8 cellular contexts compared by ENCODE assay signal in genomic region chr9:78118742-78119473, GRCh38.
A peak's percentile ranks its signal among the peaks of the same experiment; 100 is the strongest.
DNase-seq lines count a peak whose midpoint lies in the region; ATAC-seq and TF ChIP-seq lines count a peak whose summit lies in the region.

No MANE protein-coding gene starts in this region.

- H3K27ac ChIP-seq in SJCRH30 (no peak overlapping the region), prostate gland (no peak overlapping the region)

- TF ChIP-seq CTCF in lower leg skin (IDR thresholded peaks at IDR 0.05) (no peak), prostate gland (IDR thresholded peaks at IDR 0.05) (no peak)

- POLR2A ChIA-PET in naive thymus-derived CD8-positive, alpha-beta T cell (lab: Charles Lee): interaction anchor here (0.9 to 2.4 kb wide), 7 partner anchors 10 to 141 kb away, joined by 3 to 11 read pairs (median 4); partner anchors contain the start of gene GNAQ

- H3K9me3 ChIP-seq in SJCRH30 (replicated peaks) (no peaks in the 10 kb centered on the region), prostate gland (no peaks in the 10 kb centered on the region)

- peak overlapping the region; percentile 92 for H3K27ac Mint-ChIP-seq in activated naive CD4-positive, alpha-beta T cell treated with anti-CD3 and anti-CD28 coated beads, Interleukin-2, amount 10 ng/mL, durations not matched to agents 7 days and 5 days
- H3K27ac Mint-ChIP-seq in T-helper 1 cell treated with Interleukin-12 subunit alpha and Interleukin-12 subunit beta and Interleukin-4 antibody, amounts not matched to agents 30 μg/mL and 1 μg/mL, for 36 hours: peak overlapping the region; percentile 92
- H3K27ac Mint-ChIP-seq in naive thymus-derived CD8-positive, alpha-beta T cell: peak overlapping the region; percentile 81 to 92 (median 85)

- H3K27me3 Mint-ChIP-seq in activated naive CD4-positive, alpha-beta T cell treated with anti-CD3 and anti-CD28 coated beads, Interleukin-2, amount 10 ng/mL, durations not matched to agents 7 days and 5 days: peaks cover 5% of the 10 kb centered on the region
- H3K27me3 Mint-ChIP-seq in T-helper 1 cell treated with Interleukin-12 subunit alpha and Interleukin-12 subunit beta and Interleukin-4 antibody, amounts not matched to agents 30 μg/mL and 1 μg/mL, for 36 hours (ENCODE audit: low read depth): no peaks in the 10 kb centered on the region
- H3K27me3 Mint-ChIP-seq in naive thymus-derived CD8-positive, alpha-beta T cell: peaks cover 0 to 2% (median 0%) of the 10 kb centered on the region in 5 donors

- H3K4me1 ChIP-seq in SJCRH30 (no peaks in the 10 kb centered on the region), prostate gland (replicated peaks) (no peaks in the 10 kb centered on the region)

- 28 to 37% methylated on average over 2 of the region's 2 CpGs for WGBS in lower leg skin, 2 donors
- WGBS in prostate gland: 71% methylated on average over 2 of the region's 2 CpGs

- intact Hi-C loops in lower leg skin (cut with DNase I; ENCODE audit: low total_unique reads) (loop anchor here (10.0 kb wide), 1 partner anchor 64 kb away; no protein-coding TSS in a partner anchor), prostate gland (cut with DNase I) (no loop called here)

- H3K4me3 ChIP-seq in SJCRH30 (no peak overlapping the region), lower leg skin (ENCODE audit: low read depth, poor library complexity, severe bottlenecking) (no peak overlapping the region), prostate gland (no peak overlapping the region)

- H3K36me3 Mint-ChIP-seq in activated naive CD4-positive, alpha-beta T cell treated with anti-CD3 and anti-CD28 coated beads, Interleukin-2, amount 10 ng/mL, durations not matched to agents 7 days and 5 days: peaks cover 4% of the 10 kb centered on the region
- H3K36me3 Mint-ChIP-seq in T-helper 1 cell treated with Interleukin-12 subunit alpha and Interleukin-12 subunit beta and Interleukin-4 antibody, amounts not matched to agents 30 μg/mL and 1 μg/mL, for 36 hours (ENCODE audit: low read depth): peaks cover 3% of the 10 kb centered on the region
- no peaks in the 10 kb centered on the region for H3K36me3 Mint-ChIP-seq in naive thymus-derived CD8-positive, alpha-beta T cell

- H3K9me3 Mint-ChIP-seq in activated naive CD4-positive, alpha-beta T cell treated with anti-CD3 and anti-CD28 coated beads, Interleukin-2, amount 10 ng/mL, durations not matched to agents 7 days and 5 days: no peaks in the 10 kb centered on the region
- no peaks in the 10 kb centered on the region for H3K9me3 Mint-ChIP-seq in T-helper 1 cell treated with Interleukin-12 subunit alpha and Interleukin-12 subunit beta and Interleukin-4 antibody, amounts not matched to agents 30 μg/mL and 1 μg/mL, for 36 hours
- no peaks in the 10 kb centered on the region for H3K9me3 Mint-ChIP-seq in naive thymus-derived CD8-positive, alpha-beta T cell

- H3K4me3 Mint-ChIP-seq in activated naive CD4-positive, alpha-beta T cell treated with anti-CD3 and anti-CD28 coated beads, Interleukin-2, amount 10 ng/mL, durations not matched to agents 7 days and 5 days: peak overlapping the region; percentile 58
- H3K4me3 Mint-ChIP-seq in T-helper 1 cell treated with Interleukin-12 subunit alpha and Interleukin-12 subunit beta and Interleukin-4 antibody, amounts not matched to agents 30 μg/mL and 1 μg/mL, for 36 hours: peak overlapping the region; percentile 70
- peak overlapping the region; percentile 19 to 86 (median 73) for H3K4me3 Mint-ChIP-seq in naive thymus-derived CD8-positive, alpha-beta T cell

- H3K4me1 Mint-ChIP-seq in activated naive CD4-positive, alpha-beta T cell treated with anti-CD3 and anti-CD28 coated beads, Interleukin-2, amount 10 ng/mL, durations not matched to agents 7 days and 5 days: peaks cover 38% of the 10 kb centered on the region
- H3K4me1 Mint-ChIP-seq in T-helper 1 cell treated with Interleukin-12 subunit alpha and Interleukin-12 subunit beta and Interleukin-4 antibody, amounts not matched to agents 30 μg/mL and 1 μg/mL, for 36 hours (ENCODE audit: low read depth): peaks cover 24% of the 10 kb centered on the region
- H3K4me1 Mint-ChIP-seq in naive thymus-derived CD8-positive, alpha-beta T cell: peaks cover 21 to 44% (median 38%) of the 10 kb centered on the region in 4 donors

- no peak for TF ChIP-seq POLR2A in lower leg skin (IDR thresholded peaks at IDR 0.05)
- TF ChIP-seq POLR2A in prostate gland (IDR thresholded peaks at IDR 0.05): no peak

- H3K27me3 ChIP-seq in SJCRH30 (0 out of 2 replicates have a peak, but pooled peaks cover 5% of the 10 kb centered on the region), prostate gland (replicated peaks; ENCODE audit: insufficient read depth) (no peaks in the 10 kb centered on the region)

- DNase-seq in activated naive CD4-positive, alpha-beta T cell treated with anti-CD3 and anti-CD28 coated beads, Interleukin-2, amount 10 ng/mL, durations not matched to agents 7 days and 5 days: no peak
- DNase-seq in activated naive CD4-positive, alpha-beta T cell (lab: John Stamatoyannopoulos, UW): no peak
- DNase-seq in naive thymus-derived CD8-positive, alpha-beta T cell: peak in 4 of 10 donors; percentile 19 to 62 (median 38)
- DNase-seq in SJCRH30 (no peak), lower leg skin (ENCODE audit: low spot score in 2 of 2) (no peak), prostate gland (ENCODE audit: low spot score) (no peak)

- ATAC-seq in HG03060 (IDR thresholded peaks at IDR 0.05; ENCODE audit: low read depth, unreplicated experiment): peak; percentile 82
- ATAC-seq in naive thymus-derived CD8-positive, alpha-beta T cell: peak; percentile 94 to 97

- CTCF ChIA-PET in activated naive CD4-positive, alpha-beta T cell treated with anti-CD3 and anti-CD28 coated beads, Interleukin-2, amount 10 ng/mL, durations not matched to agents 7 days and 5 days (lab: Charles Lee): interaction anchor here (1.0 to 8.5 kb wide), 5 partner anchors 83 to 685 kb away, joined by 3 to 78 read pairs (median 6); no protein-coding TSS in a partner anchor

- H3K36me3 ChIP-seq in SJCRH30: no peaks in the 10 kb centered on the region
- H3K36me3 ChIP-seq in prostate gland: no peaks in the 10 kb centered on the region
